18 cellular contexts compared by ENCODE assay signal in the genomic region with DNA sequence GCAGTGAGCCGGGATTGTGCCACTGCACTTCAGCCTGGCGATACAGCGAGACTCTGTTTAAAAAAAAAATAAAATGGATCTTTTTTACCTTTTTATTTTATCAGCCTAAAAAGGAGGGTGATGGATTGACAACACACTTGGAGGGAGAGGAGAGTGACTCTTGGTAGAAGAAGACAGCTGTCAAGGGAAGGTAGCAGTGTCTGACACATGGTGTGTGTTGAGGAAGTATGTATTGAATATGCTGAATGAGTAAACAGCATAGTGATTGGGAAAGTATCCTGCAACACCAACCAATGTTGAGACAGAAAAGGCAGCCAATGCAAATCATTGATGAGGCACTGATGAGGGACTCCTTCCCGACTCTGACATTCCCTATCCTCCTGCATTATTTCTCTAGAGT.
"Had no signal": no experiment of that assay in that cellular context is flagged by ENCODE, and none has a peak within 500 bp of the region (broad histone marks: within the 10 kb centered on the region; RNA-seq: fewer than 3 reads in every experiment).

No MANE protein-coding gene starts in this region.

- DNase-seq: cortex of kidney; effector memory CD4-positive, alpha-beta T cell; glutamatergic neuron; left lung; lower lobe of right lung; natural killer cell; right cardiac atrium; stimulated activated CD4-positive, alpha-beta T cell treated with anti-CD3 and anti-CD28 coated beads, Interleukin-4, amount 100 ng/mL, for 1 hour; stimulated activated CD8-positive, alpha-beta memory T cell treated with anti-CD3 and anti-CD28 coated beads, Interleukin-4, amount 100 ng/mL, for 48 hours; stimulated activated naive CD8-positive, alpha-beta T cell treated with anti-CD3 and anti-CD28 coated beads, Interleukin-15, Interleukin-2, amounts not matched to agents 100 U/mL and 50 U/mL, for 24 hours; thyroid gland; upper lobe of left lung; uterus had no signal

- H3K4me1 ChIP-seq: esophagus muscularis mucosa, gastroesophageal sphincter, lower lobe of right lung, suprapubic skin, thyroid gland, uterus had no signal

- H3K4me2 ChIP-seq: smooth muscle cell had no signal

- H3K27me3 ChIP-seq: esophagus muscularis mucosa, gastroesophageal sphincter, left lung, suprapubic skin, thyroid gland, upper lobe of left lung, uterus had no signal

- H3K4me3 ChIP-seq: esophagus muscularis mucosa, gastroesophageal sphincter, left lung, lower lobe of right lung, smooth muscle cell, suprapubic skin, thyroid gland, upper lobe of left lung, uterus had no signal

- H3K36me3 ChIP-seq: esophagus muscularis mucosa, gastroesophageal sphincter, left lung, lower lobe of right lung, suprapubic skin, thyroid gland, upper lobe of left lung, uterus had no signal

- H3K27ac ChIP-seq: epithelial cell of prostate, esophagus muscularis mucosa, gastroesophageal sphincter, left lung, lower lobe of right lung, suprapubic skin, thyroid gland, upper lobe of left lung, uterus had no signal

- H3K9me3 ChIP-seq: esophagus muscularis mucosa, gastroesophageal sphincter, left lung, lower lobe of right lung, suprapubic skin, thyroid gland, upper lobe of left lung, uterus had no signal
